ENCODE assay signal across 1 cellular context in genomic region chr16:65546353-65546791, GRCh38.
TF ChIP-seq lines count a peak whose summit lies in the region.

No MANE protein-coding gene starts in this region.

TF ChIP-seq in WTC11, 78 proteins besides CTCF, POLR2A, EP300 and RAD21 (continued from another document):
- no peak for TF ChIP-seq ZNF425 (CRISPR knock-in tag; conservative IDR thresholded peaks at IDR 0.05)
